Comparison of ENCODE assay signal across 13 cellular contexts in genomic region chr16:90057738-90058173, GRCh38. TPM values are rescaled to one million over a fixed set of nuclear protein-coding genes. Genes with fewer than 3 reads are reported as not detected.
DNase-seq lines count a peak whose midpoint lies in the region; ATAC-seq, FAIRE-seq and TF ChIP-seq lines count a peak whose summit lies in the region.
"Had no signal": no experiment of that assay in that cellular context is flagged by ENCODE, and none has a peak within 500 bp of the region (broad histone marks: within the 10 kb centered on the region; RNA-seq: fewer than 3 reads in every experiment).

No MANE protein-coding gene starts in this region.

- H3K4me1 ChIP-seq in PC-3 (ENCODE audit: insufficient read depth, low read length) = peaks cover 5% of the 10 kb centered on the region; the same call in 1 of the 2 replicates
- H3K4me1 ChIP-seq in psoas muscle = no peaks in the 10 kb centered on the region
- H3K4me1 ChIP-seq: upper lobe of left lung had no signal

- H3K4me2 ChIP-seq in PC-3 (ENCODE audit: low read length) = no peak overlapping the region; the same call in 1 of the 2 replicates

- H3K27me3 ChIP-seq in PC-3 (ENCODE audit: low read length) = no peaks in the 10 kb centered on the region
- peaks cover 0 to 4% (median 0%) of the 10 kb centered on the region in 3 donors for H3K27me3 ChIP-seq in psoas muscle (ENCODE audit: insufficient read depth in 3 of 3, low read length in 2 of 3)
- H3K27me3 ChIP-seq: upper lobe of left lung had no signal

- peaks cover 52% of the 10 kb centered on the region for H3K27me3 Mint-ChIP-seq in Calu3 (ENCODE audit: unreplicated experiment)

- TF ChIP-seq CTCF in PC-3 (conservative IDR thresholded peaks at IDR 0.05; ENCODE audit: low read depth, low read length) = no peak
- TF ChIP-seq CTCF in fibroblast of mammary gland (conservative IDR thresholded peaks at IDR 0.05; ENCODE audit: control insufficient read depth, insufficient read depth, low read depth, low read length) = no peak
- no peak for TF ChIP-seq CTCF in Calu3 (IDR thresholded peaks at IDR 0.05; ENCODE audit: unreplicated experiment)
- TF ChIP-seq CTCF in psoas muscle (IDR thresholded peaks at IDR 0.05) = no peak

- H3K27ac ChIP-seq in PC-3 (ENCODE audit: low read length) (no peak overlapping the region), psoas muscle (no peak overlapping the region)
- H3K27ac ChIP-seq: upper lobe of left lung had no signal

- no peak overlapping the region for H3K4me3 ChIP-seq in PC-3 (ENCODE audit: low read length)
- no peak overlapping the region for H3K4me3 ChIP-seq in fibroblast of mammary gland (ENCODE audit: control insufficient read depth, low read depth, low read length)
- H3K4me3 ChIP-seq in psoas muscle = no peak overlapping the region
- H3K4me3 ChIP-seq: upper lobe of left lung had no signal

- no peak overlapping the region for H3K4me3 Mint-ChIP-seq in Calu3 (ENCODE audit: low read depth, unreplicated experiment)

- peaks cover 10% of the 10 kb centered on the region for H3K4me1 Mint-ChIP-seq in Calu3 (ENCODE audit: low read depth, unreplicated experiment)

- WGBS in psoas muscle, 3 donors = 49 to 54% (median 52%) methylated on average over 8 of the region's 8 CpGs

- H3K9ac ChIP-seq in PC-3 (ENCODE audit: low read length) = no peak overlapping the region

- FAIRE-seq in GM19239 (lab: Jason Lieb, UNC) = no peak

- ATAC-seq in PC-3 = no peak; the same call in 1 of the 2 replicates
- no peak for ATAC-seq in esophagus mucosa
- no peak for ATAC-seq in psoas muscle

- no peaks in the 10 kb centered on the region for H3F3A ChIP-seq in PC-3 (ENCODE audit: low read length, unreplicated experiment)

- POLR2A ChIA-PET in PC-3 (lab: Charles Lee; ENCODE audit: unreplicated experiment) = no interaction called here

- CTCF ChIA-PET in PC-3 (lab: Charles Lee) (no interaction called here), Calu3 (lab: Charles Lee) (no interaction called here)

- no peaks in the 10 kb centered on the region for H4K20me1 ChIP-seq in PC-3 (ENCODE audit: low read length)

- peaks cover 29% of the 10 kb centered on the region for H3K9me3 Mint-ChIP-seq in Calu3 (ENCODE audit: low read depth, unreplicated experiment)

- H3K9me2 ChIP-seq in PC-3 (replicated peaks; ENCODE audit: low read length) = no peaks in the 10 kb centered on the region

- H2AFZ ChIP-seq in PC-3 (ENCODE audit: low read length) = no peak overlapping the region

- H3K36me3 ChIP-seq in PC-3 (ENCODE audit: low read depth, low read length) (no peaks in the 10 kb centered on the region), psoas muscle (ENCODE audit: insufficient read depth in 1 of 2, low read depth in 1 of 2) (no peaks in the 10 kb centered on the region)
- H3K36me3 ChIP-seq: upper lobe of left lung had no signal

- no peaks in the 10 kb centered on the region for H3K36me3 Mint-ChIP-seq in Calu3 (ENCODE audit: insufficient read depth, unreplicated experiment)

- no peaks in the 10 kb centered on the region for H3K79me2 ChIP-seq in PC-3 (ENCODE audit: low read length)

- DNase-seq in A172 (ENCODE audit: low spot score) (peak; percentile 87), EH (ENCODE audit: low read depth) (peak; percentile 88), PC-3 (peak; percentile 26), fibroblast of mammary gland (ENCODE audit: low read depth) (peak; percentile 80), Calu3 (no peak), GM19239 (ENCODE audit: insufficient read length, low spot score) (no peak), psoas muscle (no peak)
- DNase-seq: DMS53, hippocampal formation, upper lobe of left lung had no signal

- intact Hi-C loops in PC-3 (cut with micrococcal nuclease) (no loop called here), Calu3 (cut with micrococcal nuclease; ENCODE audit: unreplicated experiment) (no loop called here), psoas muscle (cut with DNase I) (no loop called here)

- H3K9me3 ChIP-seq in PC-3 (ENCODE audit: low read length) = peaks cover 6% of the 10 kb centered on the region; the same call in 1 of the 2 replicates
- H3K9me3 ChIP-seq in psoas muscle = no peaks in the 10 kb centered on the region

- no peak overlapping the region for H3K27ac Mint-ChIP-seq in Calu3 (ENCODE audit: unreplicated experiment)

- no TSS peak for BruUV-seq in PC-3 (replicated peaks; lab: Mats Ljungman, UMichigan)
- no TSS peak for BruUV-seq in Calu3 (replicated peaks; lab: Mats Ljungman, UMichigan)

RNA-seq across cellular contexts. Expression of gene PRDM7, which starts 19.4 kb away (rescaled TPM):
- not detected in 2 replicates for total RNA-seq in A172 (2014; rRNA removed; shearing (Covaris generic))
- total RNA-seq in PC-3 (2014; rRNA removed) (not detected in 2 replicates), Calu3 (2022) (not detected in 2 replicates), esophagus mucosa (not detected), psoas muscle (not detected)
- not detected for polyA plus RNA-seq in psoas muscle
- total RNA-seq: activated CD8-positive, alpha-beta memory T cell treated with anti-CD3 and anti-CD28 coated beads for 36 hours; chondrocyte; upper lobe of left lung had no signal

RNA-seq across cellular contexts. Expression of gene DBNDD1, which starts 38.5 kb away (rescaled TPM):
- total RNA-seq in A172 (2014; rRNA removed; shearing (Covaris generic)) = 28.9 and 30.1 TPM in 2 replicates
- total RNA-seq in PC-3 (2014; rRNA removed) (19.2 and 21.1 TPM in 2 replicates), Calu3 (2022) (38.5 and 39.9 TPM in 2 replicates), esophagus mucosa (13.9 TPM), psoas muscle (10 to 100 TPM; 14.7 to 37.8 (median 20.6) TPM)
- polyA plus RNA-seq in psoas muscle = 10 to 100 TPM; 14.1 to 25.4 (median 17.0) TPM

Comparison
In these comparisons a context has a peak if more than half of its experiments do, and no peak if none do; other contexts are left out.
1. DNase-seq: peak in A172 (single experiment), EH (single experiment), PC-3 (single experiment) and fibroblast of mammary gland (single experiment); none in Calu3 (single experiment), GM19239 (single experiment) and psoas muscle (0 of 2).